11 cellular contexts compared by ENCODE assay signal in genomic region chr13:113616991-113617749, GRCh38.
A peak's percentile ranks its signal among the peaks of the same experiment; 100 is the strongest.
DNase-seq lines count a peak whose midpoint lies in the region; TF ChIP-seq lines count a peak whose summit lies in the region.
"Had no signal": no experiment of that assay in that cellular context is flagged by ENCODE, and none has a peak within 500 bp of the region (broad histone marks: within the 10 kb centered on the region; RNA-seq: fewer than 3 reads in every experiment).

No MANE protein-coding gene starts in this region.

- TF ChIP-seq CTCF in epithelial cell of esophagus (IDR thresholded peaks at IDR 0.05; ENCODE audit: insufficient read depth, low read depth, low read length, missing control alignments) (no peak), neutrophil (IDR thresholded peaks at IDR 0.05) (no peak)

- no peaks in the 10 kb centered on the region for H3K27me3 ChIP-seq in neutrophil

- H3K36me3 ChIP-seq in neutrophil, result no peaks in the 10 kb centered on the region

- peak; percentile 74 for DNase-seq in ELF-1 (ENCODE audit: low read depth, low spot score)
- peak; percentile 89 for DNase-seq in NCI-H2107 treated with DMSO at 0.1 percent for 48 hours (lab: John Stamatoyannopoulos, UW; ENCODE audit: unreplicated experiment)
- peak; percentile 26 for DNase-seq in epithelial cell of esophagus (ENCODE audit: low read depth)
- no peak for DNase-seq in HPDE6-E6E7 (ENCODE audit: extremely low spot score)
- no peak for DNase-seq in stimulated activated naive CD4-positive, alpha-beta T cell treated with Interleukin-2 at 50 U/mL for 16 hours (lab: John Stamatoyannopoulos, UW)
- DNase-seq in 8988T, result no peak
- DNase-seq in SW 1271 (lab: John Stamatoyannopoulos, UW), result no peak
- DNase-seq: activated T-cell treated with anti-CD3 and anti-CD28 coated beads for 4 hours; stimulated activated CD4-positive, alpha-beta T cell treated with anti-CD3 and anti-CD28 coated beads, Interleukin-4, amount 100 ng/mL, for 1 hour had no signal

- H3K4me3 ChIP-seq in epithelial cell of esophagus (ENCODE audit: low read length) (no peak overlapping the region), neutrophil (ENCODE audit: low read depth in 1 of 2, low read length in 1 of 2) (peak overlapping the region; percentile 53 to 61)
- H3K4me3 ChIP-seq: lung had no signal

- H3K9me3 ChIP-seq in neutrophil, result no peaks in the 10 kb centered on the region

- H3K4me1 ChIP-seq in neutrophil (ENCODE audit: control insufficient read depth in 1 of 2, insufficient read depth in 1 of 2, low read depth in 1 of 2, low read length in 1 of 2), result peaks cover 42 to 46% of the 10 kb centered on the region in 2 experiments

- peak overlapping the region; percentile 91 for H3K27ac ChIP-seq in neutrophil

Comparison
In these comparisons a context has a peak if more than half of its experiments do, and no peak if none do; other contexts are left out.
1. DNase-seq: peak in ELF-1 (single experiment), NCI-H2107 treated with DMSO at 0.1 percent for 48 hours (single experiment) and epithelial cell of esophagus (single experiment); none in HPDE6-E6E7 (single experiment), stimulated activated naive CD4-positive, alpha-beta T cell treated with Interleukin-2 at 50 U/mL for 16 hours (single experiment), 8988T (single experiment) and SW 1271 (0 of 2).